Comparison of ENCODE assay signal across 27 cellular contexts in the genomic region with DNA sequence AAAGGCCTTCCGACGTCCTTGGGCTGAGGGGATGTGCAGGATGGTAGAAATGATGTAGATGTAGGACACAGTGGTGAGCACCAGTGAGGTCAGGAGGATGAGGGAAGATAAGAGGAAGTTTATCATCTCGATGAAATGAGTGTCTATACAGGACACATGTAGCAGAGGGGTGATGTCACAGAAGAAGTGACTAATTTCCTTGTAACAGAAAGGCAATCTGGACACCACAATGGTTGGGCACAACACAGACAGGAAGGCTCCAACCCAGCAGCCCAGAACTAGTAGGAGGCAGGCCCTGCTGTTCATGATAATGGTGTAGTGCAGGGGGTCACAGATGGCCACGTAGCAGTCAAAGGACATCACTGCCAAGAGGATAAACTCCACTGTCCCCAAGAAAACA. TPM values are rescaled to one million over a fixed set of nuclear protein-coding genes. Genes with fewer than 3 reads are reported as not detected.
DNase-seq lines count a peak whose midpoint lies in the region; ATAC-seq and TF ChIP-seq lines count a peak whose summit lies in the region.
"Had no signal": no experiment of that assay in that cellular context is flagged by ENCODE, and none has a peak within 500 bp of the region (broad histone marks: within the 10 kb centered on the region; RNA-seq: fewer than 3 reads in every experiment).

No MANE protein-coding gene starts in this region.

- H3K9me3 Mint-ChIP-seq in activated CD8-positive, alpha-beta memory T cell treated with anti-CD3 and anti-CD28 coated beads, Interleukin-2, amount 10 ng/mL, durations not matched to agents 7 days and 5 days (ENCODE audit: low read depth), result no peaks in the 10 kb centered on the region
- no peaks in the 10 kb centered on the region for H3K9me3 Mint-ChIP-seq in activated T-helper 17 cell treated with anti-CD3 and anti-CD28 coated beads, Interleukin-2, amount 50 U/mL, for 72 hours
- no peaks in the 10 kb centered on the region for H3K9me3 Mint-ChIP-seq in WTC11
- H3K9me3 Mint-ChIP-seq: activated naive CD4-positive, alpha-beta T cell treated with anti-CD3 and anti-CD28 coated beads, Interleukin-2, amount 50 U/mL, for 24 hours; activated T-cell treated with anti-CD3 and anti-CD28 coated beads, Interleukin-2, amount 50 U/mL, for 4 hours; H9; T-cell had no signal

- POLR2A ChIA-PET in WTC11 (lab: Charles Lee), result no interaction called here

- peaks cover 9% of the 10 kb centered on the region for H3K4me1 Mint-ChIP-seq in activated CD8-positive, alpha-beta memory T cell treated with anti-CD3 and anti-CD28 coated beads, Interleukin-2, amount 10 ng/mL, durations not matched to agents 7 days and 5 days
- H3K4me1 Mint-ChIP-seq in activated T-helper 17 cell treated with anti-CD3 and anti-CD28 coated beads, Interleukin-2, amount 50 U/mL, for 72 hours, result no peaks in the 10 kb centered on the region
- H3K4me1 Mint-ChIP-seq in WTC11, result peaks cover 8% of the 10 kb centered on the region; the same call in 1 of the 2 replicates
- H3K4me1 Mint-ChIP-seq: activated naive CD4-positive, alpha-beta T cell treated with anti-CD3 and anti-CD28 coated beads, Interleukin-2, amount 50 U/mL, for 24 hours; T-cell had no signal

- no peaks in the 10 kb centered on the region for H3K4me1 ChIP-seq in mesodermal cell (ENCODE audit: control insufficient read depth, insufficient read depth, low read length, poor library complexity, severe bottlenecking)
- H3K4me1 ChIP-seq: sigmoid colon had no signal

- H3K27ac Mint-ChIP-seq in activated CD8-positive, alpha-beta memory T cell treated with anti-CD3 and anti-CD28 coated beads, Interleukin-2, amount 10 ng/mL, durations not matched to agents 7 days and 5 days, result peak overlapping the region; percentile 3
- H3K27ac Mint-ChIP-seq in activated T-helper 17 cell treated with anti-CD3 and anti-CD28 coated beads, Interleukin-2, amount 50 U/mL, for 72 hours, result no peak overlapping the region
- H3K27ac Mint-ChIP-seq in WTC11, result no peak overlapping the region
- H3K27ac Mint-ChIP-seq: activated naive CD4-positive, alpha-beta T cell treated with anti-CD3 and anti-CD28 coated beads, Interleukin-2, amount 50 U/mL, for 24 hours; H9; T-cell had no signal

- no peaks in the 10 kb centered on the region for H3K36me3 Mint-ChIP-seq in activated CD8-positive, alpha-beta memory T cell treated with anti-CD3 and anti-CD28 coated beads, Interleukin-2, amount 10 ng/mL, durations not matched to agents 7 days and 5 days
- no peaks in the 10 kb centered on the region for H3K36me3 Mint-ChIP-seq in activated T-helper 17 cell treated with anti-CD3 and anti-CD28 coated beads, Interleukin-2, amount 50 U/mL, for 72 hours (ENCODE audit: low read depth)
- H3K36me3 Mint-ChIP-seq in WTC11, result no peaks in the 10 kb centered on the region
- H3K36me3 Mint-ChIP-seq: activated naive CD4-positive, alpha-beta T cell treated with anti-CD3 and anti-CD28 coated beads, Interleukin-2, amount 50 U/mL, for 24 hours; T-cell had no signal

- H3K27ac ChIP-seq in mesodermal cell (ENCODE audit: low read depth, low read length, severe bottlenecking), result peak overlapping the region; percentile 71
- H3K27ac ChIP-seq: C4-2B, sigmoid colon had no signal

- H3K36me3 ChIP-seq in mesodermal cell (ENCODE audit: control insufficient read depth, insufficient read depth, low read length), result no peaks in the 10 kb centered on the region
- H3K36me3 ChIP-seq: sigmoid colon had no signal

- no peak overlapping the region for H3K4me3 Mint-ChIP-seq in activated CD8-positive, alpha-beta memory T cell treated with anti-CD3 and anti-CD28 coated beads, Interleukin-2, amount 10 ng/mL, durations not matched to agents 7 days and 5 days
- H3K4me3 Mint-ChIP-seq in activated T-helper 17 cell treated with anti-CD3 and anti-CD28 coated beads, Interleukin-2, amount 50 U/mL, for 72 hours, result no peak overlapping the region
- no peak overlapping the region for H3K4me3 Mint-ChIP-seq in WTC11
- H3K4me3 Mint-ChIP-seq: activated naive CD4-positive, alpha-beta T cell treated with anti-CD3 and anti-CD28 coated beads, Interleukin-2, amount 50 U/mL, for 24 hours; activated T-cell treated with anti-CD3 and anti-CD28 coated beads, Interleukin-2, amount 50 U/mL, for 4 hours; H9; T-cell had no signal

- peak; percentile 46 for DNase-seq in activated CD8-positive, alpha-beta memory T cell treated with anti-CD3 and anti-CD28 coated beads, Interleukin-2, amount 10 ng/mL, durations not matched to agents 7 days and 5 days
- DNase-seq in activated CD8-positive, alpha-beta memory T cell treated with anti-CD3 and anti-CD28 coated beads, Interleukin-2, amount 50 U/mL, for 4 hours, result no peak
- DNase-seq in HS-5 (ENCODE audit: low read depth) (peak; percentile 8), WTC11 (ENCODE audit: low spot score) (no peak), NCI-H2029 (lab: John Stamatoyannopoulos, UW) (no peak)
- DNase-seq: activated CD4-positive, alpha-beta T cell treated with anti-CD3 and anti-CD28 coated beads, Interleukin-2, amount 50 U/mL, for 48 hours; activated T-cell treated with anti-CD3 and anti-CD28 coated beads, Interleukin-2, amount 50 U/mL, for 4 hours; effector memory CD4-positive, alpha-beta T cell; H9; left colon; midbrain; NCI-H146; NCI-H2171 treated with DMSO at 0.1 percent for 48 hours; NCI-H526; SHP77 treated with DMSO at 0.1 percent for 48 hours; sigmoid colon; T-cell had no signal

- H3K4me3 ChIP-seq in mesodermal cell (ENCODE audit: extremely low read depth, insufficient read depth, low read length, poor library complexity, severe bottlenecking), result no peak overlapping the region
- H3K4me3 ChIP-seq: sigmoid colon had no signal

- H3K27me3 Mint-ChIP-seq in activated CD8-positive, alpha-beta memory T cell treated with anti-CD3 and anti-CD28 coated beads, Interleukin-2, amount 10 ng/mL, durations not matched to agents 7 days and 5 days, result peaks cover 19% of the 10 kb centered on the region
- H3K27me3 Mint-ChIP-seq in activated T-helper 17 cell treated with anti-CD3 and anti-CD28 coated beads, Interleukin-2, amount 50 U/mL, for 72 hours, result peaks cover 16% of the 10 kb centered on the region
- no peaks in the 10 kb centered on the region for H3K27me3 Mint-ChIP-seq in WTC11 (ENCODE audit: low read depth)

- TF ChIP-seq CTCF in WTC11 (IDR thresholded peaks at IDR 0.05), result no peak

- H3K9me3 ChIP-seq in mesodermal cell (ENCODE audit: control insufficient read depth, low read length), result no peaks in the 10 kb centered on the region

- CTCF ChIA-PET in activated CD8-positive, alpha-beta memory T cell treated with anti-CD3 and anti-CD28 coated beads, Interleukin-2, amount 10 ng/mL, durations not matched to agents 7 days and 5 days (lab: Charles Lee), result no interaction called here
- CTCF ChIA-PET in WTC11 (lab: Charles Lee), result no interaction called here

- WGBS in mesodermal cell (ENCODE audit: insufficient coverage in 2 of 2), 2 experiments, result 82 to 88% methylated on average over 4 of the region's 4 CpGs

- ATAC-seq in activated CD8-positive, alpha-beta memory T cell treated with anti-CD3 and anti-CD28 coated beads, Interleukin-2, amount 10 ng/mL, durations not matched to agents 7 days and 5 days, result peak; percentile 57
- ATAC-seq in activated T-helper 17 cell treated with anti-CD3 and anti-CD28 coated beads, Interleukin-2, amount 50 U/mL, for 72 hours (replicated peaks), result peak; percentile 68
- no peak for ATAC-seq in GM18858 (IDR thresholded peaks at IDR 0.05; ENCODE audit: unreplicated experiment)
- ATAC-seq in WTC11, result no peak
- ATAC-seq: activated T-cell treated with anti-CD3 and anti-CD28 coated beads, Interleukin-2, amount 50 U/mL, for 4 hours; left colon; T-cell had no signal

TF ChIP-seq in WTC11, 78 proteins besides CTCF, POLR2A, EP300 and RAD21 (continues in another document):
- TF ChIP-seq, protein P1, sequence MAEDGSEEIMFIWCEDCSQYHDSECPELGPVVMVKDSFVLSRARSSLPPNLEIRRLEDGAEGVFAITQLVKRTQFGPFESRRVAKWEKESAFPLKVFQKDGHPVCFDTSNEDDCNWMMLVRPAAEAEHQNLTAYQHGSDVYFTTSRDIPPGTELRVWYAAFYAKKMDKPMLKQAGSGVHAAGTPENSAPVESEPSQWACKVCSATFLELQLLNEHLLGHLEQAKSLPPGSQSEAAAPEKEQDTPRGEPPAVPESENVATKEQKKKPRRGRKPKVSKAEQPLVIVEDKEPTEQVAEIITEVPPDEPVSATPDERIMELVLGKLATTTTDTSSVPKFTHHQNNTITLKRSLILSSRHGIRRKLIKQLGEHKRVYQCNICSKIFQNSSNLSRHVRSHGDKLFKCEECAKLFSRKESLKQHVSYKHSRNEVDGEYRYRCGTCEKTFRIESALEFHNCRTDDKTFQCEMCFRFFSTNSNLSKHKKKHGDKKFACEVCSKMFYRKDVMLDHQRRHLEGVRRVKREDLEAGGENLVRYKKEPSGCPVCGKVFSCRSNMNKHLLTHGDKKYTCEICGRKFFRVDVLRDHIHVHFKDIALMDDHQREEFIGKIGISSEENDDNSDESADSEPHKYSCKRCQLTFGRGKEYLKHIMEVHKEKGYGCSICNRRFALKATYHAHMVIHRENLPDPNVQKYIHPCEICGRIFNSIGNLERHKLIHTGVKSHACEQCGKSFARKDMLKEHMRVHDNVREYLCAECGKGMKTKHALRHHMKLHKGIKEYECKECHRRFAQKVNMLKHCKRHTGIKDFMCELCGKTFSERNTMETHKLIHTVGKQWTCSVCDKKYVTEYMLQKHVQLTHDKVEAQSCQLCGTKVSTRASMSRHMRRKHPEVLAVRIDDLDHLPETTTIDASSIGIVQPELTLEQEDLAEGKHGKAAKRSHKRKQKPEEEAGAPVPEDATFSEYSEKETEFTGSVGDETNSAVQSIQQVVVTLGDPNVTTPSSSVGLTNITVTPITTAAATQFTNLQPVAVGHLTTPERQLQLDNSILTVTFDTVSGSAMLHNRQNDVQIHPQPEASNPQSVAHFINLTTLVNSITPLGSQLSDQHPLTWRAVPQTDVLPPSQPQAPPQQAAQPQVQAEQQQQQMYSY (CRISPR knock-in tag; IDR thresholded peaks at IDR 0.05), result no peak
- TF ChIP-seq GABPB1 (CRISPR knock-in tag; IDR thresholded peaks at IDR 0.05) (no peak), ZBTB21 (CRISPR knock-in tag; IDR thresholded peaks at IDR 0.05; ENCODE audit: borderline replicate concordance) (no peak), ZNF396 (CRISPR knock-in tag; IDR thresholded peaks at IDR 0.05; ENCODE audit: borderline replicate concordance) (no peak), SMAD4 (CRISPR knock-in tag; IDR thresholded peaks at IDR 0.05) (no peak)

RNA-seq across cellular contexts. Expression of a gene that starts 35.0 kb away (rescaled TPM):
- not detected for total RNA-seq in activated CD8-positive, alpha-beta memory T cell treated with anti-CD3 and anti-CD28 coated beads, Interleukin-2, amount 10 ng/mL, durations not matched to agents 7 days and 5 days
- total RNA-seq in activated T-helper 17 cell treated with anti-CD3 and anti-CD28 coated beads, Interleukin-2, amount 50 U/mL, for 72 hours, result not detected
- 0.48 TPM for polyA plus RNA-seq in mesodermal cell (2013, experiment 1 of 2)
- not detected for polyA plus RNA-seq in mesodermal cell (2013, experiment 2 of 2)
- not detected in 3 replicates for total RNA-seq in WTC11 (2021)
- total RNA-seq: activated T-cell treated with anti-CD3 and anti-CD28 coated beads, Interleukin-2, amount 50 U/mL, for 4 hours; astrocyte; chondrocyte; fibroblast of lung; H9; left colon; sigmoid colon; T-cell; temporal lobe had no signal
- polyA plus RNA-seq: fibroblast of lung, neural cell, sigmoid colon had no signal

RNA-seq across cellular contexts. Expression of a gene that starts 44.3 kb away (rescaled TPM):
- not detected for total RNA-seq in activated CD8-positive, alpha-beta memory T cell treated with anti-CD3 and anti-CD28 coated beads, Interleukin-2, amount 10 ng/mL, durations not matched to agents 7 days and 5 days
- not detected for total RNA-seq in activated T-helper 17 cell treated with anti-CD3 and anti-CD28 coated beads, Interleukin-2, amount 50 U/mL, for 72 hours
- not detected for polyA plus RNA-seq in mesodermal cell (2013, experiment 1 of 2)
- polyA plus RNA-seq in mesodermal cell (2013, experiment 2 of 2), result not detected
- not detected in 3 replicates for total RNA-seq in WTC11 (2021)
- total RNA-seq: activated T-cell treated with anti-CD3 and anti-CD28 coated beads, Interleukin-2, amount 50 U/mL, for 4 hours; astrocyte; chondrocyte; fibroblast of lung; H9; left colon; sigmoid colon; T-cell; temporal lobe had no signal
- polyA plus RNA-seq: fibroblast of lung, neural cell, sigmoid colon had no signal

Comparison
In these comparisons a context has a peak if more than half of its experiments do, and no peak if none do; other contexts are left out.
1. DNase-seq: peak in activated CD8-positive, alpha-beta memory T cell treated with anti-CD3 and anti-CD28 coated beads, Interleukin-2, amount 10 ng/mL, durations not matched to agents 7 days and 5 days (single experiment) and HS-5 (single experiment); none in activated CD8-positive, alpha-beta memory T cell treated with anti-CD3 and anti-CD28 coated beads, Interleukin-2, amount 50 U/mL, for 4 hours (single experiment), WTC11 (single experiment) and NCI-H2029 (single experiment).
2. ATAC-seq: peak in activated CD8-positive, alpha-beta memory T cell treated with anti-CD3 and anti-CD28 coated beads, Interleukin-2, amount 10 ng/mL, durations not matched to agents 7 days and 5 days (single experiment) and activated T-helper 17 cell treated with anti-CD3 and anti-CD28 coated beads, Interleukin-2, amount 50 U/mL, for 72 hours (single experiment); none in GM18858 (single experiment) and WTC11 (single experiment).